Comparison of ENCODE assay signal across 16 cellular contexts in the genomic region with DNA sequence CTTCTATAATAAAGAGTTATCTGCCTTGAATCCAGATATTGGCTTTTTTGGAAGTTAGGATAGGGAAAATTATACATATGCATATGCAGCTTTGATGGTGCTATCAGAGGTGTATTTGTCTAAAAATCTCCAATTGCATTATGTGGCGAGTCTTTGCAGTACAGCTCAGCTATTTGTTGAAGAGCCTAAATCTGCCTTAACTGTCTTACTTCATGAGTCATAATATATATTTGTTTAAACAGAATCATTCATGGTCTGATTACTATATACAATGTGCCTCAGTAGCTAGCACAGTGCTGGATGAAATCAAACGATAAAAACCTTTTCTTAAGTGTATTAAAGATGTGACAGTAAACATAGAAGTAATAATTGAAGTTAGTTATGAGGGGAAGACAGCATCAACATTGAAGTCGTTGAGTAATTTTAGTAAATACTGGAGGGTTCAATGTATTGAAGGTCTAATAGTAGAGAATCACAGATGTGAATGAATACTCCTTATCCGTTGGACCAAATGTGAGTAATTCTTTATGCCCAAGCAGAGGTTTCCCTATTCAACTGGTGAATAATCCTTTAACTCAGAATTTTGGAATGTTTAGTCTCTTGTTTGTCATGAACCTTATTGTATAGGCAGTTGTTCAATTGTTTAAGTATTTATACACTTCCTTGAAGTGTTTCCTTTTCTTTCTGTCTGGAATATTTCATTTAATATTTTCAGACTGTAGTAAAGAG.
A peak's percentile ranks its signal among the peaks of the same experiment; 100 is the strongest.
DNase-seq lines count a peak whose midpoint lies in the region; TF ChIP-seq lines count a peak whose summit lies in the region.
"Had no signal": no experiment of that assay in that cellular context is flagged by ENCODE, and none has a peak within 500 bp of the region (broad histone marks: within the 10 kb centered on the region; RNA-seq: fewer than 3 reads in every experiment).

No MANE protein-coding gene starts in this region.

- H3K4me1 Mint-ChIP-seq in activated CD4-positive, alpha-beta T cell treated with anti-CD3 and anti-CD28 coated beads, Interleukin-2, amount 10 ng/mL, durations not matched to agents 24 days and 14 days, result no peaks in the 10 kb centered on the region
- H3K4me1 Mint-ChIP-seq: GM23338, IgD-negative memory B cell had no signal

- TF ChIP-seq CTCF in epithelial cell of esophagus (IDR thresholded peaks at IDR 0.05; ENCODE audit: insufficient read depth, low read depth, low read length, missing control alignments), result no peak

- H3K27me3 Mint-ChIP-seq in activated CD4-positive, alpha-beta T cell treated with anti-CD3 and anti-CD28 coated beads, Interleukin-2, amount 10 ng/mL, durations not matched to agents 24 days and 14 days, result no peaks in the 10 kb centered on the region
- H3K27me3 Mint-ChIP-seq: CD4-positive, alpha-beta T cell; IgD-negative memory B cell had no signal

- H3K27ac Mint-ChIP-seq in activated CD4-positive, alpha-beta T cell treated with anti-CD3 and anti-CD28 coated beads, Interleukin-2, amount 10 ng/mL, durations not matched to agents 24 days and 14 days, result no peak overlapping the region
- H3K27ac Mint-ChIP-seq: CD4-positive, alpha-beta T cell; GM23338; IgD-negative memory B cell had no signal

- DNase-seq in ELR (ENCODE audit: low read depth), result peak; percentile 88
- DNase-seq in NCI-H69 (lab: John Stamatoyannopoulos, UW), result peak; percentile 13
- peak; percentile 70 for DNase-seq in epithelial cell of esophagus (ENCODE audit: low read depth)
- peak; percentile 43 for DNase-seq in iris pigment epithelial cell (ENCODE audit: low read depth)
- DNase-seq in activated CD4-positive, alpha-beta T cell treated with anti-CD3 and anti-CD28 coated beads, Interleukin-2, amount 10 ng/mL, durations not matched to agents 24 days and 14 days, result no peak
- no peak for DNase-seq in putamen (ENCODE audit: low spot score)
- no peak for DNase-seq in activated CD4-positive, alpha-beta T cell treated with anti-CD3 and anti-CD28 coated beads for 48 hours
- DNase-seq: CD4-positive, alpha-beta T cell; Karpas-422; NCI-H1417 treated with DMSO at 0.1 percent for 48 hours; NCI-H1930; NCI-H226; NCI-H524 had no signal

- H3K36me3 Mint-ChIP-seq in activated CD4-positive, alpha-beta T cell treated with anti-CD3 and anti-CD28 coated beads, Interleukin-2, amount 10 ng/mL, durations not matched to agents 24 days and 14 days (ENCODE audit: low read depth), result no peaks in the 10 kb centered on the region
- H3K36me3 Mint-ChIP-seq: IgD-negative memory B cell had no signal

- peaks cover 7% of the 10 kb centered on the region for H3K9me3 Mint-ChIP-seq in activated CD4-positive, alpha-beta T cell treated with anti-CD3 and anti-CD28 coated beads, Interleukin-2, amount 10 ng/mL, durations not matched to agents 24 days and 14 days

- H3K4me3 Mint-ChIP-seq in activated CD4-positive, alpha-beta T cell treated with anti-CD3 and anti-CD28 coated beads, Interleukin-2, amount 10 ng/mL, durations not matched to agents 24 days and 14 days, result no peak overlapping the region
- H3K4me3 Mint-ChIP-seq: CD4-positive, alpha-beta T cell; GM23338; IgD-negative memory B cell had no signal

- no peak overlapping the region for H3K4me3 ChIP-seq in epithelial cell of esophagus (ENCODE audit: low read length)
- H3K4me3 ChIP-seq: A549, GM23338 had no signal

- intact Hi-C loops in activated CD4-positive, alpha-beta T cell treated with anti-CD3 and anti-CD28 coated beads, Interleukin-2, amount 10 ng/mL, durations not matched to agents 24 days and 14 days (cut with micrococcal nuclease), result no loop called here

Comparison
In these comparisons a context has a peak if more than half of its experiments do, and no peak if none do; other contexts are left out.
1. DNase-seq: peak in ELR (single experiment), NCI-H69 (single experiment), epithelial cell of esophagus (single experiment) and iris pigment epithelial cell (single experiment); none in activated CD4-positive, alpha-beta T cell treated with anti-CD3 and anti-CD28 coated beads, Interleukin-2, amount 10 ng/mL, durations not matched to agents 24 days and 14 days (single experiment), putamen (single experiment) and activated CD4-positive, alpha-beta T cell treated with anti-CD3 and anti-CD28 coated beads for 48 hours (single experiment).